30 cellular contexts compared by ENCODE assay signal in genomic region chr13:43359536-43359935, GRCh38.
"Had no signal": no experiment of that assay in that cellular context is flagged by ENCODE, and none has a peak within 500 bp of the region (broad histone marks: within the 10 kb centered on the region; RNA-seq: fewer than 3 reads in every experiment).

No MANE protein-coding gene starts in this region.

- ATAC-seq: activated CD8-positive, alpha-beta memory T cell treated with anti-CD3 and anti-CD28 coated beads, Interleukin-2, amount 10 ng/mL, durations not matched to agents 7 days and 5 days; activated CD8-positive, alpha-beta T cell treated with anti-CD3 and anti-CD28 coated beads, Interleukin-2, amount 10 ng/mL, durations not matched to agents 7 days and 5 days; activated naive CD8-positive, alpha-beta T cell treated with anti-CD3 and anti-CD28 coated beads, Interleukin-2, amount 50 U/mL, for 24 hours; heart right ventricle; mucosa of descending colon; natural killer cell treated with Interleukin-12 subunit alpha and Interleukin-12 subunit beta and Interleukin-15 and Interleukin-18, amount 100 ng/mL, for 72 hours; stimulated activated naive B cell treated with anti-CD40 and anti-IgM and Interleukin-4, amounts not matched to agents 10 μg/mL and 1 μg/mL and 100 μg/mL, for 72 hours had no signal

- H3K4me1 ChIP-seq: breast epithelium, prostate gland, thyroid gland had no signal

- H3K27ac ChIP-seq: breast epithelium, epithelial cell of prostate, esophagus squamous epithelium, heart right ventricle, left ventricle myocardium inferior, prostate gland, stomach, thyroid gland, upper lobe of left lung, vagina had no signal

- H3K27me3 ChIP-seq: breast epithelium, esophagus squamous epithelium, heart right ventricle, stomach, thyroid gland, upper lobe of left lung, vagina had no signal

- H3K4me3 ChIP-seq: breast epithelium, esophagus squamous epithelium, heart right ventricle, left ventricle myocardium inferior, mucosa of descending colon, prostate gland, stomach, thyroid gland, upper lobe of left lung, vagina had no signal

- H3K9me3 ChIP-seq: breast epithelium, esophagus squamous epithelium, heart right ventricle, left ventricle myocardium inferior, mucosa of descending colon, prostate gland, stomach, thyroid gland, upper lobe of left lung, vagina had no signal

- H3K27ac Mint-ChIP-seq: activated CD8-positive, alpha-beta memory T cell treated with anti-CD3 and anti-CD28 coated beads, Interleukin-2, amount 10 ng/mL, durations not matched to agents 7 days and 5 days; activated CD8-positive, alpha-beta T cell treated with anti-CD3 and anti-CD28 coated beads, Interleukin-2, amount 10 ng/mL, durations not matched to agents 7 days and 5 days; activated naive CD4-positive, alpha-beta T cell treated with anti-CD3 and anti-CD28 coated beads, Interleukin-2, amount 50 U/mL, for 24 hours; activated naive CD8-positive, alpha-beta T cell treated with anti-CD3 and anti-CD28 coated beads, Interleukin-2, amount 50 U/mL, for 24 hours; activated T-helper 2 cell treated with anti-CD3 and anti-CD28 coated beads, Interferon-gamma antibody, Interleukin-2, Interleukin-4, amounts not matched to agents 10 μg/mL and 5 μg/mL and 100 μg/mL, durations not matched to agents 14 hours and 24 hours and 36 hours; dendritic cell treated with granulocyte-macrophage colony-stimulating factor and Interleukin-4, amounts not matched to agents 40 ng/mL and 50 ng/mL, for 4 days; natural killer cell treated with Interleukin-12 subunit alpha and Interleukin-12 subunit beta and Interleukin-15 and Interleukin-18, amount 100 ng/mL, for 72 hours; stimulated activated naive B cell treated with anti-CD40 and anti-IgM and Interleukin-4, amounts not matched to agents 10 μg/mL and 1 μg/mL and 100 μg/mL, for 72 hours had no signal

- DNase-seq: activated CD4-positive, alpha-beta T cell treated with anti-CD3 and anti-CD28 coated beads for 1 hour; activated CD4-positive, alpha-beta T cell treated with anti-CD3 and anti-CD28 coated beads, Interleukin-2, amount 50 U/mL, for 1 hour; activated CD8-positive, alpha-beta memory T cell treated with anti-CD3 and anti-CD28 coated beads, Interleukin-2, amount 10 ng/mL, durations not matched to agents 7 days and 5 days; activated CD8-positive, alpha-beta T cell treated with anti-CD3 and anti-CD28 coated beads, Interleukin-2, amount 10 ng/mL, durations not matched to agents 7 days and 5 days; activated naive CD8-positive, alpha-beta T cell treated with anti-CD3 and anti-CD28 coated beads, Interleukin-2, amount 50 U/mL, for 24 hours; activated T-cell treated with anti-CD3 and anti-CD28 coated beads, Interleukin-2, amount 50 U/mL, for 48 hours; amygdala; central memory CD4-positive, alpha-beta T cell; effector CD4-positive, alpha-beta T cell; esophagus squamous epithelium; foreskin melanocyte; heart right ventricle; left ventricle myocardium inferior; mucosa of descending colon; retina; stimulated activated CD4-positive, alpha-beta T cell treated with anti-CD3 and anti-CD28 coated beads, Interleukin-15, amount 100 ng/mL, for 24 hours; stimulated activated CD4-positive, alpha-beta T cell treated with anti-CD3 and anti-CD28 coated beads, Interleukin-2, amount 100 ng/mL, for 24 hours; stimulated activated naive B cell treated with anti-CD40 and anti-IgM and Interleukin-4, amounts not matched to agents 10 μg/mL and 1 μg/mL and 100 μg/mL, for 72 hours; stomach; T-helper 2 cell; thyroid gland; upper lobe of left lung had no signal

- H3K36me3 ChIP-seq: breast epithelium, esophagus squamous epithelium, heart right ventricle, left ventricle myocardium inferior, prostate gland, stomach, thyroid gland, upper lobe of left lung, vagina had no signal

- H3K4me3 Mint-ChIP-seq: activated CD8-positive, alpha-beta memory T cell treated with anti-CD3 and anti-CD28 coated beads, Interleukin-2, amount 10 ng/mL, durations not matched to agents 7 days and 5 days; activated CD8-positive, alpha-beta T cell treated with anti-CD3 and anti-CD28 coated beads, Interleukin-2, amount 10 ng/mL, durations not matched to agents 7 days and 5 days; activated naive CD4-positive, alpha-beta T cell treated with anti-CD3 and anti-CD28 coated beads, Interleukin-2, amount 50 U/mL, for 24 hours; activated naive CD8-positive, alpha-beta T cell treated with anti-CD3 and anti-CD28 coated beads, Interleukin-2, amount 50 U/mL, for 24 hours; dendritic cell treated with granulocyte-macrophage colony-stimulating factor and Interleukin-4, amounts not matched to agents 40 ng/mL and 50 ng/mL, for 4 days; natural killer cell treated with Interleukin-12 subunit alpha and Interleukin-12 subunit beta and Interleukin-15 and Interleukin-18, amount 100 ng/mL, for 72 hours; stimulated activated naive B cell treated with anti-CD40 and anti-IgM and Interleukin-4, amounts not matched to agents 10 μg/mL and 1 μg/mL and 100 μg/mL, for 72 hours had no signal

- H3K36me3 Mint-ChIP-seq: activated CD8-positive, alpha-beta memory T cell treated with anti-CD3 and anti-CD28 coated beads, Interleukin-2, amount 10 ng/mL, durations not matched to agents 7 days and 5 days; activated naive CD4-positive, alpha-beta T cell treated with anti-CD3 and anti-CD28 coated beads, Interleukin-2, amount 50 U/mL, for 24 hours; natural killer cell treated with Interleukin-12 subunit alpha and Interleukin-12 subunit beta and Interleukin-15 and Interleukin-18, amount 100 ng/mL, for 72 hours; stimulated activated naive B cell treated with anti-CD40 and anti-IgM and Interleukin-4, amounts not matched to agents 10 μg/mL and 1 μg/mL and 100 μg/mL, for 72 hours had no signal

- H3K4me1 Mint-ChIP-seq: activated naive CD4-positive, alpha-beta T cell treated with anti-CD3 and anti-CD28 coated beads, Interleukin-2, amount 50 U/mL, for 24 hours had no signal

- H3K9me3 Mint-ChIP-seq: activated naive CD4-positive, alpha-beta T cell treated with anti-CD3 and anti-CD28 coated beads, Interleukin-2, amount 50 U/mL, for 24 hours; activated naive CD8-positive, alpha-beta T cell treated with anti-CD3 and anti-CD28 coated beads, Interleukin-2, amount 50 U/mL, for 24 hours; activated T-helper 2 cell treated with anti-CD3 and anti-CD28 coated beads, Interferon-gamma antibody, Interleukin-2, Interleukin-4, amounts not matched to agents 10 μg/mL and 5 μg/mL and 100 μg/mL, durations not matched to agents 14 hours and 24 hours and 36 hours; dendritic cell treated with granulocyte-macrophage colony-stimulating factor and Interleukin-4, amounts not matched to agents 40 ng/mL and 50 ng/mL, for 4 days; natural killer cell treated with Interleukin-12 subunit alpha and Interleukin-12 subunit beta and Interleukin-15 and Interleukin-18, amount 100 ng/mL, for 72 hours; stimulated activated naive B cell treated with anti-CD40 and anti-IgM and Interleukin-4, amounts not matched to agents 10 μg/mL and 1 μg/mL and 100 μg/mL, for 72 hours had no signal

- H3K27me3 Mint-ChIP-seq: activated CD8-positive, alpha-beta memory T cell treated with anti-CD3 and anti-CD28 coated beads, Interleukin-2, amount 10 ng/mL, durations not matched to agents 7 days and 5 days; activated naive CD4-positive, alpha-beta T cell treated with anti-CD3 and anti-CD28 coated beads, Interleukin-2, amount 50 U/mL, for 24 hours; activated naive CD8-positive, alpha-beta T cell treated with anti-CD3 and anti-CD28 coated beads, Interleukin-2, amount 50 U/mL, for 24 hours; natural killer cell treated with Interleukin-12 subunit alpha and Interleukin-12 subunit beta and Interleukin-15 and Interleukin-18, amount 100 ng/mL, for 72 hours; stimulated activated naive B cell treated with anti-CD40 and anti-IgM and Interleukin-4, amounts not matched to agents 10 μg/mL and 1 μg/mL and 100 μg/mL, for 72 hours had no signal
